In the genomic region with DNA sequence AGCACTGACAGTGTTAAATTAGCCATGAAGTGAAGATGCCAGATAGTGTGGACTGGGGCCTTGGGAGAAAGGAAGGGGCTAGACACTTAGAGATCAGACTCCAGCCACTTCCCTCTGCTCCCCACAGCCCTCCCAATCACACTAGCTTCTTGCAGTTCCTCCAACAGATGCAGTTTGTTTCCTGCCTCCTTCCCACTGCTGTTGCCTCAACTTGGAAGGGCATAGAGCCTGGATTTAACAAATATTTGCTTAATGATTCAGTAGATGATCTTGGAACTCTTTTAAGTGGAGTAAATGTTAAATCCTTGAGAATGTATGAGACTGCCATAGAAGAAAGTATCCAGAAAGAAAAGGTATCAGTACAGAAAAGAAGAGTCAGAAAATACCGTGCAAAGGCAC, we compare ENCODE assay signal across 8 cellular contexts. TPM values are rescaled to one million over a fixed set of nuclear protein-coding genes. Genes with fewer than 3 reads are reported as not detected.
A peak's percentile ranks its signal among the peaks of the same experiment; 100 is the strongest.
DNase-seq lines count a peak whose midpoint lies in the region; ATAC-seq and TF ChIP-seq lines count a peak whose summit lies in the region.

No MANE protein-coding gene starts in this region.

- TF ChIP-seq CTCF in fibroblast of pulmonary artery (IDR thresholded peaks at IDR 0.05; ENCODE audit: low read length, missing control alignments) (no peak), WERI-Rb-1 (IDR thresholded peaks at IDR 0.05; ENCODE audit: low read depth, low read length) (no peak)

- H3K9me3 ChIP-seq in SJSA1 (replicated peaks) (no peaks in the 10 kb centered on the region), WERI-Rb-1 (ENCODE audit: severe bottlenecking) (no peaks in the 10 kb centered on the region)

- H3K27ac ChIP-seq in SJSA1 (0 out of 2 replicates have a peak overlapping the region, but pooled peaks have one; percentile 35), WERI-Rb-1 (no peak overlapping the region)

- H3K36me3 ChIP-seq in SJSA1 (peaks cover 35% of the 10 kb centered on the region), WERI-Rb-1 (peaks cover 34% of the 10 kb centered on the region)

- peaks cover 20% of the 10 kb centered on the region for H3K4me1 ChIP-seq in SJSA1 (replicated peaks)

- DNase-seq in GDM1 (lab: John Stamatoyannopoulos, UW) = peak; percentile 57
- peak in 1 of 2 experiments; percentile 22 for DNase-seq in SJSA1 (ENCODE audit: low read depth in 1 of 2, low spot score in 2 of 2)
- DNase-seq in fibroblast of pulmonary artery (ENCODE audit: low read depth) = peak; percentile 79
- peak; percentile 13 for DNase-seq in retina
- DNase-seq in WERI-Rb-1 = no peak
- no peak for DNase-seq in DMS79 (lab: John Stamatoyannopoulos, UW)

- no peaks in the 10 kb centered on the region for H3K27me3 ChIP-seq in SJSA1 (replicated peaks)
- H3K27me3 ChIP-seq in WERI-Rb-1 (ENCODE audit: insufficient read depth, low read depth, severe bottlenecking) = no peaks in the 10 kb centered on the region

- H3K4me3 ChIP-seq in SJSA1 (no peak overlapping the region), fibroblast of pulmonary artery (replicated peaks; ENCODE audit: low read depth, low read length) (peak overlapping the region; percentile 59), WERI-Rb-1 (ENCODE audit: low read depth, low read length) (no peak overlapping the region; the same call in 1 of the 2 replicates)

- ATAC-seq in GM19023 (IDR thresholded peaks at IDR 0.05; ENCODE audit: unreplicated experiment) (no peak), GM18517 (IDR thresholded peaks at IDR 0.05; ENCODE audit: unreplicated experiment) (no peak)

RNA-seq across cellular contexts. Expression of a gene that starts 1.5 kb away (rescaled TPM):
- 308 and 508 TPM in 2 replicates for total RNA-seq in SJSA1 (2014; rRNA removed; shearing (Covaris generic))

RNA-seq across cellular contexts. Expression of a gene that starts 54.2 kb away (rescaled TPM):
- 39.6 and 126 TPM in 2 replicates for total RNA-seq in SJSA1 (2014; rRNA removed; shearing (Covaris generic))

Comparison
In these comparisons a context has a peak if more than half of its experiments do, and no peak if none do; other contexts are left out.
1. DNase-seq: peak in GDM1 (single experiment), fibroblast of pulmonary artery (single experiment) and retina (single experiment); none in WERI-Rb-1 (single experiment) and DMS79 (single experiment).